ENCODE assay signal across 31 cellular contexts in the genomic region with DNA sequence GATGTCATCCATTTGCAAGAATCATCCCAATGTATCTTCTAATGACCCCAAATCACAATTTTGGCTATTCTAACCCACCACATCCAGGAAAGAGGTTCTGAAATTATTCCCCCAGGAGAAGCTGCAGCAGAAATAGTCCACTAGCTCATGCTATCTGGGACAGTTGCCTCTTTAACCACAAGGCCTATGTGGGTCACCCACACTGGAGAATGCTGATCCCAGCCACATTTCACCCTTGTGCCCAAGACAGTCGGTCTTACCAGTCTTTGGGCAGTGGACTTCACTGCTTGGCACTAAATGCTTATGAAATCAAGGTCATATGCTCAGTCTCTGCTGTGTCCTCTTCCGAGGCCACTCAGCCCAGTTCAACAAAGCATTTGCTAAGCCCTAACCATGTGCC. TPM values are rescaled to one million over a fixed set of nuclear protein-coding genes. Genes with fewer than 3 reads are reported as not detected.
"Had no signal": no experiment of that assay in that cellular context is flagged by ENCODE, and none has a peak within 500 bp of the region (broad histone marks: within the 10 kb centered on the region; RNA-seq: fewer than 3 reads in every experiment).

No MANE protein-coding gene starts in this region.

- H3K9me3 Mint-ChIP-seq: activated naive CD4-positive, alpha-beta T cell treated with anti-CD3 and anti-CD28 coated beads for 36 hours; activated naive CD8-positive, alpha-beta T cell treated with anti-CD3 and anti-CD28 coated beads, Interleukin-2, amount 10 ng/mL, durations not matched to agents 7 days and 5 days; activated T-cell treated with anti-CD3 and anti-CD28 coated beads, Interleukin-2, amount 50 U/mL, for 4 hours; activated T-helper 2 cell treated with anti-CD3 and anti-CD28 coated beads, Interferon-gamma antibody, Interleukin-2, Interleukin-4, amounts not matched to agents 10 μg/mL and 5 μg/mL and 100 μg/mL, durations not matched to agents 14 hours and 24 hours and 36 hours; memory B cell; naive B cell had no signal

- FAIRE-seq: frontal cortex, TTC549 had no signal

- ATAC-seq: activated T-cell treated with anti-CD3 and anti-CD28 coated beads, Interleukin-2, amount 50 U/mL, for 4 hours; body of pancreas; left cardiac atrium; SK-N-SH treated with all-trans-retinoic acid at 6 μM for 48 hours; stimulated activated naive CD8-positive, alpha-beta T cell treated with anti-CD3 and anti-CD28 coated beads, Interleukin-15, Interleukin-2, amounts not matched to agents 100 U/mL and 50 U/mL, for 24 hours had no signal

- H3K27ac Mint-ChIP-seq: activated naive CD4-positive, alpha-beta T cell treated with anti-CD3 and anti-CD28 coated beads for 36 hours; activated naive CD8-positive, alpha-beta T cell treated with anti-CD3 and anti-CD28 coated beads, Interleukin-2, amount 10 ng/mL, durations not matched to agents 7 days and 5 days; activated T-helper 2 cell treated with anti-CD3 and anti-CD28 coated beads, Interferon-gamma antibody, Interleukin-2, Interleukin-4, amounts not matched to agents 10 μg/mL and 5 μg/mL and 100 μg/mL, durations not matched to agents 14 hours and 24 hours and 36 hours; memory B cell had no signal

- H3K4me3 ChIP-seq: body of pancreas, cardiac muscle cell, upper lobe of left lung had no signal

- DNase-seq: activated CD4-positive, alpha-beta T cell treated with anti-CD3 and anti-CD28 coated beads, Interleukin-2, amount 50 U/mL, for 48 hours; activated CD8-positive, alpha-beta memory T cell treated with anti-CD3 and anti-CD28 coated beads, Interleukin-2, amount 50 U/mL, for 48 hours; activated naive CD4-positive, alpha-beta T cell treated with anti-CD3 and anti-CD28 coated beads for 36 hours; activated naive CD8-positive, alpha-beta T cell treated with anti-CD3 and anti-CD28 coated beads, Interleukin-2, amount 10 ng/mL, durations not matched to agents 7 days and 5 days; activated T-cell treated with anti-CD3 and anti-CD28 coated beads, Interleukin-2, amount 50 U/mL, for 4 hours; amygdala; body of pancreas; dermis blood vessel endothelial cell; effector memory CD4-positive, alpha-beta T cell; glutamatergic neuron; hippocampal formation; left cardiac atrium; naive B cell; nucleus accumbens; retina; stimulated activated CD4-positive, alpha-beta T cell treated with anti-CD3 and anti-CD28 coated beads, Interleukin-12 subunit alpha, Interleukin-12 subunit beta, amount 100 ng/mL, for 4 hours; stimulated activated CD4-positive, alpha-beta T cell treated with anti-CD3 and anti-CD28 coated beads, Interleukin-4, amount 100 ng/mL, for 4 hours; stimulated activated naive CD8-positive, alpha-beta T cell treated with anti-CD3 and anti-CD28 coated beads, Interleukin-15, Interleukin-2, amounts not matched to agents 100 U/mL and 50 U/mL, for 24 hours; T-helper 1 cell; upper lobe of left lung had no signal

- H3K27me3 ChIP-seq: body of pancreas, cardiac muscle cell, upper lobe of left lung had no signal

- H3K27ac ChIP-seq: cardiac muscle cell had no signal

- H3K36me3 ChIP-seq: cardiac muscle cell, upper lobe of left lung had no signal

- H3K4me3 Mint-ChIP-seq: activated naive CD4-positive, alpha-beta T cell treated with anti-CD3 and anti-CD28 coated beads for 36 hours; activated naive CD8-positive, alpha-beta T cell treated with anti-CD3 and anti-CD28 coated beads, Interleukin-2, amount 10 ng/mL, durations not matched to agents 7 days and 5 days; activated T-cell treated with anti-CD3 and anti-CD28 coated beads, Interleukin-2, amount 50 U/mL, for 4 hours; memory B cell; naive B cell had no signal

- H3K9me3 ChIP-seq: body of pancreas, upper lobe of left lung had no signal

- H3K4me1 Mint-ChIP-seq: activated naive CD8-positive, alpha-beta T cell treated with anti-CD3 and anti-CD28 coated beads, Interleukin-2, amount 10 ng/mL, durations not matched to agents 7 days and 5 days; memory B cell; naive B cell had no signal

- H3K36me3 Mint-ChIP-seq: activated naive CD8-positive, alpha-beta T cell treated with anti-CD3 and anti-CD28 coated beads, Interleukin-2, amount 10 ng/mL, durations not matched to agents 7 days and 5 days; memory B cell; naive B cell had no signal

RNA-seq across cellular contexts. Expression of a gene that starts 27.0 kb away (rescaled TPM):
- total RNA-seq: activated CD8-positive, alpha-beta memory T cell treated with anti-CD3 and anti-CD28 coated beads for 36 hours; activated naive CD4-positive, alpha-beta T cell treated with anti-CD3 and anti-CD28 coated beads for 36 hours; activated naive CD8-positive, alpha-beta T cell treated with anti-CD3 and anti-CD28 coated beads, Interleukin-2, amount 10 ng/mL, durations not matched to agents 7 days and 5 days; activated T-cell treated with anti-CD3 and anti-CD28 coated beads, Interleukin-2, amount 50 U/mL, for 4 hours; activated T-helper 2 cell treated with anti-CD3 and anti-CD28 coated beads, Interferon-gamma antibody, Interleukin-2, Interleukin-4, amounts not matched to agents 10 μg/mL and 5 μg/mL and 100 μg/mL, durations not matched to agents 14 hours and 24 hours and 36 hours; body of pancreas; cardiac muscle cell; dermis blood vessel endothelial cell; left cardiac atrium; mononuclear cell; subcutaneous adipose tissue had no signal
- polyA plus RNA-seq: cardiac muscle cell, esophagus, neural cell had no signal
